8 cellular contexts compared by ENCODE assay signal in genomic region chr3:34016925-34017592, GRCh38.
A peak's percentile ranks its signal among the peaks of the same experiment; 100 is the strongest.
DNase-seq lines count a peak whose midpoint lies in the region; ATAC-seq, FAIRE-seq and TF ChIP-seq lines count a peak whose summit lies in the region.

No MANE protein-coding gene starts in this region.

- peaks cover 33% of the 10 kb centered on the region for H3K4me1 Mint-ChIP-seq in activated T-cell treated with anti-CD3 and anti-CD28 coated beads, Interleukin-2, amount 50 U/mL, for 24 hours (ENCODE audit: low read depth)
- peaks cover 32 to 50% of the 10 kb centered on the region in 2 donors for H3K4me1 Mint-ChIP-seq in natural killer cell treated with Interleukin-12 subunit alpha and Interleukin-12 subunit beta and Interleukin-15 and Interleukin-18, amount 100 ng/mL, for 72 hours (ENCODE audit: low read depth in 2 of 2)

- H3K36me3 ChIP-seq in RWPE2 (ENCODE audit: low read depth) (no peaks in the 10 kb centered on the region), SJCRH30 (no peaks in the 10 kb centered on the region), small intestine (ENCODE audit: control insufficient read depth in 2 of 2, insufficient read depth in 2 of 2, low read length in 2 of 2) (no peaks in the 10 kb centered on the region)

- H3K4me1 ChIP-seq in RWPE2 (ENCODE audit: insufficient read depth, poor library complexity, severe bottlenecking) = peaks cover 18% of the 10 kb centered on the region
- H3K4me1 ChIP-seq in SJCRH30 = peaks cover 4% of the 10 kb centered on the region; the same call in 1 of the 2 replicates
- H3K4me1 ChIP-seq in small intestine (ENCODE audit: control insufficient read depth in 2 of 2, insufficient read depth in 1 of 2, low read depth in 1 of 2, low read length in 1 of 2) = no peaks in the 10 kb centered on the region

- 65 to 77% (median 70%) methylated on average over 6 of the region's 6 CpGs for WGBS in small intestine, 3 donors

- H3K9me3 ChIP-seq in RWPE2 (ENCODE audit: severe bottlenecking) = no peaks in the 10 kb centered on the region
- H3K9me3 ChIP-seq in SJCRH30 (replicated peaks) = no peaks in the 10 kb centered on the region
- no peaks in the 10 kb centered on the region for H3K9me3 ChIP-seq in small intestine (ENCODE audit: control insufficient read depth, low read depth)

- H3K9me3 Mint-ChIP-seq in activated T-cell treated with anti-CD3 and anti-CD28 coated beads, Interleukin-2, amount 50 U/mL, for 24 hours = no peaks in the 10 kb centered on the region
- no peaks in the 10 kb centered on the region for H3K9me3 Mint-ChIP-seq in natural killer cell treated with Interleukin-12 subunit alpha and Interleukin-12 subunit beta and Interleukin-15 and Interleukin-18, amount 100 ng/mL, for 72 hours

- no peak for FAIRE-seq in small intestine (lab: Jason Lieb, UNC)

- H3K27me3 Mint-ChIP-seq in activated T-cell treated with anti-CD3 and anti-CD28 coated beads, Interleukin-2, amount 50 U/mL, for 24 hours = no peaks in the 10 kb centered on the region
- H3K27me3 Mint-ChIP-seq in natural killer cell treated with Interleukin-12 subunit alpha and Interleukin-12 subunit beta and Interleukin-15 and Interleukin-18, amount 100 ng/mL, for 72 hours = no peaks in the 10 kb centered on the region

- H3K27me3 ChIP-seq in RWPE2 (ENCODE audit: insufficient read depth, poor library complexity, severe bottlenecking) (no peaks in the 10 kb centered on the region), SJCRH30 (no peaks in the 10 kb centered on the region), small intestine (ENCODE audit: control insufficient read depth in 2 of 2, insufficient read depth in 2 of 2, low read length in 2 of 2) (no peaks in the 10 kb centered on the region)

- ATAC-seq in HG02885 (IDR thresholded peaks at IDR 0.05; ENCODE audit: poor library complexity, unreplicated experiment) (peak; percentile 51), RWPE2 (ENCODE audit: low read depth) (peak; percentile 64)
- peak; percentile 60 to 70 for ATAC-seq in natural killer cell treated with Interleukin-12 subunit alpha and Interleukin-12 subunit beta and Interleukin-15 and Interleukin-18, amount 100 ng/mL, for 72 hours

- no peaks in the 10 kb centered on the region for H3K36me3 Mint-ChIP-seq in activated T-cell treated with anti-CD3 and anti-CD28 coated beads, Interleukin-2, amount 50 U/mL, for 24 hours (ENCODE audit: low read depth)
- H3K36me3 Mint-ChIP-seq in natural killer cell treated with Interleukin-12 subunit alpha and Interleukin-12 subunit beta and Interleukin-15 and Interleukin-18, amount 100 ng/mL, for 72 hours = no peaks in the 10 kb centered on the region

- no peak for TF ChIP-seq CTCF in RWPE2 (IDR thresholded peaks at IDR 0.05; ENCODE audit: poor library complexity, severe bottlenecking)

- H3K27ac ChIP-seq in RWPE2 (ENCODE audit: poor library complexity, severe bottlenecking) (no peak overlapping the region), SJCRH30 (no peak overlapping the region), small intestine (ENCODE audit: low read depth in 1 of 2, low read length in 1 of 2) (no peak overlapping the region)

- no peak for DNase-seq in activated T-cell treated with anti-CD3 and anti-CD28 coated beads, Interleukin-2, amount 50 U/mL, for 24 hours
- no peak for DNase-seq in activated T-cell treated with anti-CD3 and anti-CD28 coated beads, Interleukin-2, amount 50 U/mL, for 48 hours
- DNase-seq in RWPE2 (ENCODE audit: low spot score) = no peak
- DNase-seq in natural killer cell treated with Interleukin-12 subunit alpha and Interleukin-12 subunit beta and Interleukin-15 and Interleukin-18, amount 100 ng/mL, for 72 hours (ENCODE audit: low spot score) = no peak
- no peak for DNase-seq in SJCRH30
- no peak for DNase-seq in small intestine
- no peak for DNase-seq in activated CD8-positive, alpha-beta memory T cell treated with anti-CD3 and anti-CD28 coated beads for 24 hours

- no peak overlapping the region for H3K4me3 Mint-ChIP-seq in activated T-cell treated with anti-CD3 and anti-CD28 coated beads, Interleukin-2, amount 50 U/mL, for 24 hours
- H3K4me3 Mint-ChIP-seq in natural killer cell treated with Interleukin-12 subunit alpha and Interleukin-12 subunit beta and Interleukin-15 and Interleukin-18, amount 100 ng/mL, for 72 hours = peak overlapping the region; percentile 33

- H3K4me3 ChIP-seq in RWPE2 (ENCODE audit: severe bottlenecking) (no peak overlapping the region), SJCRH30 (no peak overlapping the region), small intestine (ENCODE audit: low read depth in 1 of 2, low read length in 2 of 2) (no peak overlapping the region)

- peak overlapping the region; percentile 71 for H3K27ac Mint-ChIP-seq in activated T-cell treated with anti-CD3 and anti-CD28 coated beads, Interleukin-2, amount 50 U/mL, for 24 hours
- H3K27ac Mint-ChIP-seq in natural killer cell treated with Interleukin-12 subunit alpha and Interleukin-12 subunit beta and Interleukin-15 and Interleukin-18, amount 100 ng/mL, for 72 hours = peak overlapping the region; percentile 48 to 64
